8 cellular contexts compared by ENCODE assay signal in the genomic region with DNA sequence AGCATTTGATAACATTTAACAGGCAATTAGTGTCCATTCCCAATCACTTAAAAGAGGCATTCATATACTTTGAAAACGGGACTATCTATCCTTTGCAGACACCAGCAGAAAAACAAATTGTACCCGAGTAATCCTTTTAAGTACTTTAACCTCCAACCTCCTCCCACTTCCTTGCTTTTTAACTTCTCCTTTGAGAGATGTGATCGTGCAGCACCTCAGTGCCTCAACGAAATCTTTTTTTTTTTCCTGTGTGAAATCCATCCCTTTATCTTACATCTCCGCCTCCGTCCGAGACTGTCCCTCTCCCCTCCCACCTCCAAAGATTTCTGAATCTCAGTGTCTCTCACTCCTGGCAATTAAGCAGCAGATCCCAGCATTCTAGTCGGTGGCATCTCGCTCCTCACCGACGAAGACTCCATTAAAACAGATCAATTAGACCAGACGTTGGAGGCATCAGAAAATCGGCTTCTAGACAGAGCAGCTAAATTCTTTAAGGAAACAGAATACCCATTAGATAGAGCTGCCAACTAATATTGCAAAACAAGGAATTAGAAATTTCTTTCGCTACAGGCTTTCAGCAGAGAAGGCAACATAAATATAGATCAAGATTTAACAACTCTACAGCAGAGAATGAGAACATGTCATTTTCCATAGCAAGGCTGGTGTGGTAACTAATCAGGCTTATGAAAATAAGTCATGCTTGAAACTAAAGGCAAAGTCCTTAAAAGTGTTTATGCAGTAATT. TPM values are rescaled to one million over a fixed set of nuclear protein-coding genes. Genes with fewer than 3 reads are reported as not detected.
DNase-seq lines count a peak whose midpoint lies in the region; ATAC-seq and TF ChIP-seq lines count a peak whose summit lies in the region.

No MANE protein-coding gene starts in this region.

- H3K9ac ChIP-seq in iPS-15b (ENCODE audit: low read depth, low read length): no peak overlapping the region

- ATAC-seq in activated T-cell treated with anti-CD3 and anti-CD28 coated beads, Interleukin-2, amount 50 U/mL, for 4 hours: no peak

- H3K4me3 ChIP-seq in WI38 (ENCODE audit: low read depth, low read length) (peak overlapping the region; percentile 83), iPS-15b (ENCODE audit: low read depth, low read length) (peak overlapping the region; percentile 81), suprapubic skin (peak overlapping the region; percentile 46)

- peaks cover 59% of the 10 kb centered on the region for H3K27me3 Mint-ChIP-seq in activated T-cell treated with anti-CD3 and anti-CD28 coated beads, Interleukin-2, amount 50 U/mL, for 4 hours (ENCODE audit: low read depth)

- no peaks in the 10 kb centered on the region for H3K9me3 Mint-ChIP-seq in activated T-cell treated with anti-CD3 and anti-CD28 coated beads, Interleukin-2, amount 50 U/mL, for 4 hours

- TF ChIP-seq EP300 in suprapubic skin (IDR thresholded peaks at IDR 0.05): no peak

- H3K9me3 ChIP-seq in iPS-15b (ENCODE audit: control insufficient read depth, insufficient read depth, low read length) (no peaks in the 10 kb centered on the region), suprapubic skin (no peaks in the 10 kb centered on the region)

- H3K27me3 ChIP-seq in iPS-15b (ENCODE audit: control insufficient read depth, insufficient read depth, low read length): peaks cover 59% of the 10 kb centered on the region
- H3K27me3 ChIP-seq in suprapubic skin: peaks cover 86% of the 10 kb centered on the region

- no peaks in the 10 kb centered on the region for H3K36me3 ChIP-seq in iPS-15b (ENCODE audit: control insufficient read depth, insufficient read depth, low read length)
- H3K36me3 ChIP-seq in suprapubic skin: no peaks in the 10 kb centered on the region

- no peak overlapping the region for H3K27ac ChIP-seq in suprapubic skin

- H3K4me3 Mint-ChIP-seq in activated T-cell treated with anti-CD3 and anti-CD28 coated beads, Interleukin-2, amount 50 U/mL, for 4 hours: peak overlapping the region; percentile 76

- TF ChIP-seq POLR2A in suprapubic skin (IDR thresholded peaks at IDR 0.05): no peak

- DNase-seq in activated T-cell treated with anti-CD3 and anti-CD28 coated beads, Interleukin-2, amount 50 U/mL, for 4 hours: no peak
- no peak for DNase-seq in activated T-cell treated with anti-CD3 and anti-CD28 coated beads, Interleukin-2, amount 50 U/mL, for 1 hour
- DNase-seq in suprapubic skin (ENCODE audit: low spot score in 2 of 2) (no peak), mucosa of gallbladder (ENCODE audit: low spot score) (no peak), NCI-H226 (no peak)
- no peak for DNase-seq in activated naive CD4-positive, alpha-beta T cell (lab: John Stamatoyannopoulos, UW)

- H3K4me1 ChIP-seq in iPS-15b (ENCODE audit: control insufficient read depth, insufficient read depth, low read length): peaks cover 2% of the 10 kb centered on the region
- H3K4me1 ChIP-seq in suprapubic skin: peaks cover 28% of the 10 kb centered on the region

- WGBS in suprapubic skin: 13% methylated on average over 14 of the region's 14 CpGs

- H3K4me1 Mint-ChIP-seq in activated T-cell treated with anti-CD3 and anti-CD28 coated beads, Interleukin-2, amount 50 U/mL, for 4 hours (ENCODE audit: low read depth): peaks cover 25% of the 10 kb centered on the region

- no peaks in the 10 kb centered on the region for H3K36me3 Mint-ChIP-seq in activated T-cell treated with anti-CD3 and anti-CD28 coated beads, Interleukin-2, amount 50 U/mL, for 4 hours (ENCODE audit: insufficient read depth)

- TF ChIP-seq CTCF in WI38 (IDR thresholded peaks at IDR 0.05; ENCODE audit: low read depth, low read length) (no peak), suprapubic skin (IDR thresholded peaks at IDR 0.05) (no peak)

RNA-seq across cellular contexts. Expression of gene TMEFF2, which starts 1.9 kb away (rescaled TPM):
- total RNA-seq in activated T-cell treated with anti-CD3 and anti-CD28 coated beads, Interleukin-2, amount 50 U/mL, for 4 hours: not detected
- total RNA-seq in suprapubic skin (under 1 TPM in 1 of 4 donors, not detected in 3; 0.36 TPM), mucosa of gallbladder (12.8 TPM)

Comparison
In these comparisons a context has a peak if more than half of its experiments do, and no peak if none do; other contexts are left out.
1. RNA of gene TMEFF2, which starts 1.9 kb away (total RNA-seq): 12.8 TPM in mucosa of gallbladder (single experiment); 0.36 TPM in suprapubic skin and not detected in activated T-cell treated with anti-CD3 and anti-CD28 coated beads, Interleukin-2, amount 50 U/mL, for 4 hours; every median in the first group is over 10 times any median in the second.
2. Peak in every context shown above with its lines, with median percentiles within 50 percentile points of each other: H3K4me3 ChIP-seq.